In the genomic region with DNA sequence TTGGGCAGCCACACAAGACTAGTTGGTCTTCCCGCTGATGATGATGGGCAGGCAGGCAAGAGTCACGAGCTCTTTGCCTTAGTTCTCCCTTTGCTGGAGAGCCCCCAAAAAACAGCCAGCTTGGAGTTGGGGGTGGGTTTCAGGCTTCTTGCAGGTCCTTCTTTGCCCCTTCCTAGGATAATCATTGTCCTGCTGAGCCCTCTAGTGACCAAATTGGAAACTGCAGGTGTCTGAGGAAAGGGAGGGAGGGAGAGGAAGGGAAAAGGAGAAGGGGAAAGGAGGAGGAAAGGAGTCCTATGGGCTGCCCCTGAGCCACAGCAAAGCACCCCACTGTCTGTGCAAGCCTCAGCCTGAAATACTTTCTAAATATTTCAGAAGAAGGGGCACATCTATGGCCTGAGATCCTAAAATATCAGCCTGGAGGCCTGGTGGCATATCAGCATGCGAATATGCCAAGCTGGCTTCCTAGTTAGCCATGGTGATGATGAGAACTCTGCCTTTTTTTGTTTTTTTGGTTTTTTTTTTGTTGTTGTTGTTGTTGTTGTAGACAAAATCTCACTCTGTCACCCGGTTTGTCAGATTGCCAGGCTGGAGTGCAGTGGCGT, we compare ENCODE assay signal across 8 cellular contexts.
DNase-seq lines count a peak whose midpoint lies in the region; ATAC-seq and TF ChIP-seq lines count a peak whose summit lies in the region.

No MANE protein-coding gene starts in this region.

- H3K9me3 ChIP-seq in HAP-1 (no peaks in the 10 kb centered on the region), suprapubic skin (no peaks in the 10 kb centered on the region)

- H3K27ac ChIP-seq in suprapubic skin: no peak overlapping the region

- TF ChIP-seq POLR2A in suprapubic skin (IDR thresholded peaks at IDR 0.05): no peak

- WGBS in suprapubic skin: 57% methylated on average over 5 of the region's 5 CpGs

- peaks cover 5 to 21% (median 16%) of the 10 kb centered on the region in 5 donors for H3K27me3 Mint-ChIP-seq in naive thymus-derived CD8-positive, alpha-beta T cell

- peak in 1 of 2 donors; percentile 54 for ATAC-seq in naive thymus-derived CD8-positive, alpha-beta T cell

- DNase-seq in DMS114 treated with DMSO at 0.1 percent for 48 hours (lab: John Stamatoyannopoulos, UW; ENCODE audit: unreplicated experiment): peak; percentile 31
- DNase-seq in HAP-1 (ENCODE audit: low spot score in 2 of 2): peak; percentile 41 to 83
- peak; percentile 86 for DNase-seq in NCI-H2227 (lab: John Stamatoyannopoulos, UW; ENCODE audit: unreplicated experiment)
- peak in 2 of 3 experiments; percentile 17 to 28 for DNase-seq in activated CD8-positive, alpha-beta memory T cell treated with anti-CD3 and anti-CD28 coated beads for 48 hours (ENCODE audit: low read depth in 2 of 3, low spot score in 2 of 3)
- DNase-seq in epithelial cell of esophagus (ENCODE audit: low read depth): peak; percentile 42
- peak; percentile 17 to 66 (median 44) for DNase-seq in naive thymus-derived CD8-positive, alpha-beta T cell
- no peak for DNase-seq in suprapubic skin (ENCODE audit: low spot score in 2 of 2)
- DNase-seq in ureter (ENCODE audit: low spot score): no peak

- H3K4me1 ChIP-seq in HAP-1 (no peaks in the 10 kb centered on the region), suprapubic skin (no peaks in the 10 kb centered on the region)

- no peak for TF ChIP-seq EP300 in suprapubic skin (IDR thresholded peaks at IDR 0.05)

- peaks cover 30% of the 10 kb centered on the region for H3K27me3 ChIP-seq in HAP-1 (ENCODE audit: low read depth)
- H3K27me3 ChIP-seq in suprapubic skin: no peaks in the 10 kb centered on the region

- in situ Hi-C loops in HAP-1 (cut with MboI; ENCODE audit: low sequenced_read_pairs): loop anchor here (25.0 kb wide), 1 partner anchor 611 kb away; no protein-coding TSS in a partner anchor

- no peak overlapping the region for H3K4me3 ChIP-seq in HAP-1
- H3K4me3 ChIP-seq in epithelial cell of esophagus (ENCODE audit: low read length): no peak overlapping the region
- H3K4me3 ChIP-seq in suprapubic skin: no peak overlapping the region

- TF ChIP-seq CTCF in epithelial cell of esophagus (IDR thresholded peaks at IDR 0.05; ENCODE audit: insufficient read depth, low read depth, low read length, missing control alignments): peak; percentile 92
- peak; percentile 56 to 75 for TF ChIP-seq CTCF in suprapubic skin (IDR thresholded peaks at IDR 0.05)

- H3K36me3 Mint-ChIP-seq in naive thymus-derived CD8-positive, alpha-beta T cell: no peaks in the 10 kb centered on the region

- peaks cover 0 to 3% (median 0%) of the 10 kb centered on the region in 4 donors for H3K4me1 Mint-ChIP-seq in naive thymus-derived CD8-positive, alpha-beta T cell

- no peak overlapping the region for H3K4me3 Mint-ChIP-seq in naive thymus-derived CD8-positive, alpha-beta T cell

- POLR2A ChIA-PET in naive thymus-derived CD8-positive, alpha-beta T cell (lab: Charles Lee): no interaction called here

- H3K36me3 ChIP-seq in HAP-1 (replicated peaks) (no peaks in the 10 kb centered on the region), suprapubic skin (no peaks in the 10 kb centered on the region)

- H3K9me3 Mint-ChIP-seq in naive thymus-derived CD8-positive, alpha-beta T cell: no peaks in the 10 kb centered on the region

- peak overlapping the region in 1 of 10 donors; percentile 9 for H3K27ac Mint-ChIP-seq in naive thymus-derived CD8-positive, alpha-beta T cell

Comparison
In these comparisons a context has a peak if more than half of its experiments do, and no peak if none do; other contexts are left out.
1. DNase-seq: peak in DMS114 treated with DMSO at 0.1 percent for 48 hours (single experiment), HAP-1 (2 of 2), NCI-H2227 (single experiment), activated CD8-positive, alpha-beta memory T cell treated with anti-CD3 and anti-CD28 coated beads for 48 hours (2 of 3), epithelial cell of esophagus (single experiment) and naive thymus-derived CD8-positive, alpha-beta T cell (10 of 10); none in suprapubic skin (0 of 2) and ureter (single experiment).